1 cellular context compared by ENCODE assay signal in the genomic region with DNA sequence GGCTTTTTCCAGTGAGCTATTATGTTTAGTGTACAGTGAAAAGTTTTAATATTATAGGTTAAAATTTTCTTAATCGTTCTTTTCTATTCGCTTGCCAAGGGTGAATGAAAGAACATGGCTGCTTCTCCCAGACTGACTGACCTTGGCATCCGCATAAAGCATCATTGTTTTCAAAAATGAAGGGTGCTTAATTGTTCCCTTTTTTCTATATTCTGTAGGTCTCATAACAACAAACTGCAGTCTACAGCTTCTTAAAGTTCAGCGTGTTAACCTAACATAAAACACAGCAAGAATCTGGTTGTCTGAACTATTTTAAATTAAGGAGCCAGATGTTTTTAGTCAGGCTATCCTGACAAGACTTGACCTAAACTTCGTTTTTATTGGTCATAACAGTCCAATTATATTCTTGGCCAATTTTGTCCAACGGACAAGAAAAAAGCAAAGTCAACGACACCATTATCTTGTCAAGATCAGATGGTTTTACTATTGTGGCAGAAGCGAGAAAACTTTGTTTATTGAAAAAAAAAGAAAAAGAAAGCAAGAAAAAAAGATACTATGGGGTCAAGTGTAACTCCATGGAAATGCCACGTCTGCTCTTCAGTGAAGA.
TF ChIP-seq lines count a peak whose summit lies in the region.

No MANE protein-coding gene starts in this region.

TF ChIP-seq in GM12878, 131 proteins besides CTCF, POLR2A, EP300 and RAD21:
- no peak for TF ChIP-seq RCOR1 (conservative IDR thresholded peaks at IDR 0.05; ENCODE audit: low read depth, low read length)
- no peak for TF ChIP-seq NFXL1 (IDR thresholded peaks at IDR 0.05; ENCODE audit: borderline replicate concordance)
- TF ChIP-seq, protein P1, sequence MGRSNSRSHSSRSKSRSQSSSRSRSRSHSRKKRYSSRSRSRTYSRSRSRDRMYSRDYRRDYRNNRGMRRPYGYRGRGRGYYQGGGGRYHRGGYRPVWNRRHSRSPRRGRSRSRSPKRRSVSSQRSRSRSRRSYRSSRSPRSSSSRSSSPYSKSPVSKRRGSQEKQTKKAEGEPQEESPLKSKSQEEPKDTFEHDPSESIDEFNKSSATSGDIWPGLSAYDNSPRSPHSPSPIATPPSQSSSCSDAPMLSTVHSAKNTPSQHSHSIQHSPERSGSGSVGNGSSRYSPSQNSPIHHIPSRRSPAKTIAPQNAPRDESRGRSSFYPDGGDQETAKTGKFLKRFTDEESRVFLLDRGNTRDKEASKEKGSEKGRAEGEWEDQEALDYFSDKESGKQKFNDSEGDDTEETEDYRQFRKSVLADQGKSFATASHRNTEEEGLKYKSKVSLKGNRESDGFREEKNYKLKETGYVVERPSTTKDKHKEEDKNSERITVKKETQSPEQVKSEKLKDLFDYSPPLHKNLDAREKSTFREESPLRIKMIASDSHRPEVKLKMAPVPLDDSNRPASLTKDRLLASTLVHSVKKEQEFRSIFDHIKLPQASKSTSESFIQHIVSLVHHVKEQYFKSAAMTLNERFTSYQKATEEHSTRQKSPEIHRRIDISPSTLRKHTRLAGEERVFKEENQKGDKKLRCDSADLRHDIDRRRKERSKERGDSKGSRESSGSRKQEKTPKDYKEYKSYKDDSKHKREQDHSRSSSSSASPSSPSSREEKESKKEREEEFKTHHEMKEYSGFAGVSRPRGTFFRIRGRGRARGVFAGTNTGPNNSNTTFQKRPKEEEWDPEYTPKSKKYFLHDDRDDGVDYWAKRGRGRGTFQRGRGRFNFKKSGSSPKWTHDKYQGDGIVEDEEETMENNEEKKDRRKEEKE (IDR thresholded peaks at IDR 0.05) = no peak
- no peak for TF ChIP-seq KLF5 (IDR thresholded peaks at IDR 0.05; ENCODE audit: partially characterized antibody)
- TF ChIP-seq, protein P2, sequence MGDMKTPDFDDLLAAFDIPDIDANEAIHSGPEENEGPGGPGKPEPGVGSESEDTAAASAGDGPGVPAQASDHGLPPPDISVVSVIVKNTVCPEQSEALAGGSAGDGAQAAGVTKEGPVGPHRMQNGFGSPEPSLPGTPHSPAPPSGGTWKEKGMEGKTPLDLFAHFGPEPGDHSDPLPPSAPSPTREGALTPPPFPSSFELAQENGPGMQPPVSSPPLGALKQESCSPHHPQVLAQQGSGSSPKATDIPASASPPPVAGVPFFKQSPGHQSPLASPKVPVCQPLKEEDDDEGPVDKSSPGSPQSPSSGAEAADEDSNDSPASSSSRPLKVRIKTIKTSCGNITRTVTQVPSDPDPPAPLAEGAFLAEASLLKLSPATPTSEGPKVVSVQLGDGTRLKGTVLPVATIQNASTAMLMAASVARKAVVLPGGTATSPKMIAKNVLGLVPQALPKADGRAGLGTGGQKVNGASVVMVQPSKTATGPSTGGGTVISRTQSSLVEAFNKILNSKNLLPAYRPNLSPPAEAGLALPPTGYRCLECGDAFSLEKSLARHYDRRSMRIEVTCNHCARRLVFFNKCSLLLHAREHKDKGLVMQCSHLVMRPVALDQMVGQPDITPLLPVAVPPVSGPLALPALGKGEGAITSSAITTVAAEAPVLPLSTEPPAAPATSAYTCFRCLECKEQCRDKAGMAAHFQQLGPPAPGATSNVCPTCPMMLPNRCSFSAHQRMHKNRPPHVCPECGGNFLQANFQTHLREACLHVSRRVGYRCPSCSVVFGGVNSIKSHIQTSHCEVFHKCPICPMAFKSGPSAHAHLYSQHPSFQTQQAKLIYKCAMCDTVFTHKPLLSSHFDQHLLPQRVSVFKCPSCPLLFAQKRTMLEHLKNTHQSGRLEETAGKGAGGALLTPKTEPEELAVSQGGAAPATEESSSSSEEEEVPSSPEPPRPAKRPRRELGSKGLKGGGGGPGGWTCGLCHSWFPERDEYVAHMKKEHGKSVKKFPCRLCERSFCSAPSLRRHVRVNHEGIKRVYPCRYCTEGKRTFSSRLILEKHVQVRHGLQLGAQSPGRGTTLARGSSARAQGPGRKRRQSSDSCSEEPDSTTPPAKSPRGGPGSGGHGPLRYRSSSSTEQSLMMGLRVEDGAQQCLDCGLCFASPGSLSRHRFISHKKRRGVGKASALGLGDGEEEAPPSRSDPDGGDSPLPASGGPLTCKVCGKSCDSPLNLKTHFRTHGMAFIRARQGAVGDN (IDR thresholded peaks at IDR 0.05) = no peak
- TF ChIP-seq NRF1 (conservative IDR thresholded peaks at IDR 0.05; ENCODE audit: low read depth, low read length) = no peak
- no peak for TF ChIP-seq POU2F2 (IDR thresholded peaks at IDR 0.05; ENCODE audit: borderline replicate concordance, low read depth, low read length)
- TF ChIP-seq TCF3 (IDR thresholded peaks at IDR 0.05; ENCODE audit: borderline replicate concordance, insufficient read depth, low read depth, low read length) = no peak
- TF ChIP-seq, protein P3, sequence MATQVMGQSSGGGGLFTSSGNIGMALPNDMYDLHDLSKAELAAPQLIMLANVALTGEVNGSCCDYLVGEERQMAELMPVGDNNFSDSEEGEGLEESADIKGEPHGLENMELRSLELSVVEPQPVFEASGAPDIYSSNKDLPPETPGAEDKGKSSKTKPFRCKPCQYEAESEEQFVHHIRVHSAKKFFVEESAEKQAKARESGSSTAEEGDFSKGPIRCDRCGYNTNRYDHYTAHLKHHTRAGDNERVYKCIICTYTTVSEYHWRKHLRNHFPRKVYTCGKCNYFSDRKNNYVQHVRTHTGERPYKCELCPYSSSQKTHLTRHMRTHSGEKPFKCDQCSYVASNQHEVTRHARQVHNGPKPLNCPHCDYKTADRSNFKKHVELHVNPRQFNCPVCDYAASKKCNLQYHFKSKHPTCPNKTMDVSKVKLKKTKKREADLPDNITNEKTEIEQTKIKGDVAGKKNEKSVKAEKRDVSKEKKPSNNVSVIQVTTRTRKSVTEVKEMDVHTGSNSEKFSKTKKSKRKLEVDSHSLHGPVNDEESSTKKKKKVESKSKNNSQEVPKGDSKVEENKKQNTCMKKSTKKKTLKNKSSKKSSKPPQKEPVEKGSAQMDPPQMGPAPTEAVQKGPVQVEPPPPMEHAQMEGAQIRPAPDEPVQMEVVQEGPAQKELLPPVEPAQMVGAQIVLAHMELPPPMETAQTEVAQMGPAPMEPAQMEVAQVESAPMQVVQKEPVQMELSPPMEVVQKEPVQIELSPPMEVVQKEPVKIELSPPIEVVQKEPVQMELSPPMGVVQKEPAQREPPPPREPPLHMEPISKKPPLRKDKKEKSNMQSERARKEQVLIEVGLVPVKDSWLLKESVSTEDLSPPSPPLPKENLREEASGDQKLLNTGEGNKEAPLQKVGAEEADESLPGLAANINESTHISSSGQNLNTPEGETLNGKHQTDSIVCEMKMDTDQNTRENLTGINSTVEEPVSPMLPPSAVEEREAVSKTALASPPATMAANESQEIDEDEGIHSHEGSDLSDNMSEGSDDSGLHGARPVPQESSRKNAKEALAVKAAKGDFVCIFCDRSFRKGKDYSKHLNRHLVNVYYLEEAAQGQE (IDR thresholded peaks at IDR 0.05; ENCODE audit: low read depth, low read length) = no peak
- no peak for TF ChIP-seq SUPT20H (IDR thresholded peaks at IDR 0.05; ENCODE audit: borderline replicate concordance, control insufficient read depth, low read depth, low read length)
- no peak for TF ChIP-seq ATF7 (IDR thresholded peaks at IDR 0.05; ENCODE audit: low read depth)
- TF ChIP-seq, protein P4, sequence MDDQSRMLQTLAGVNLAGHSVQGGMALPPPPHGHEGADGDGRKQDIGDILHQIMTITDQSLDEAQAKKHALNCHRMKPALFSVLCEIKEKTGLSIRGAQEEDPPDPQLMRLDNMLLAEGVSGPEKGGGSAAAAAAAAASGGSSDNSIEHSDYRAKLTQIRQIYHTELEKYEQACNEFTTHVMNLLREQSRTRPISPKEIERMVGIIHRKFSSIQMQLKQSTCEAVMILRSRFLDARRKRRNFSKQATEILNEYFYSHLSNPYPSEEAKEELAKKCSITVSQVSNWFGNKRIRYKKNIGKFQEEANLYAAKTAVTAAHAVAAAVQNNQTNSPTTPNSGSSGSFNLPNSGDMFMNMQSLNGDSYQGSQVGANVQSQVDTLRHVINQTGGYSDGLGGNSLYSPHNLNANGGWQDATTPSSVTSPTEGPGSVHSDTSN (IDR thresholded peaks at IDR 0.05; ENCODE audit: insufficient replicate concordance, low read depth, low read length) = no peak
- no peak for TF ChIP-seq ESRRA (IDR thresholded peaks at IDR 0.05; ENCODE audit: low read length)
- TF ChIP-seq, protein P5, sequence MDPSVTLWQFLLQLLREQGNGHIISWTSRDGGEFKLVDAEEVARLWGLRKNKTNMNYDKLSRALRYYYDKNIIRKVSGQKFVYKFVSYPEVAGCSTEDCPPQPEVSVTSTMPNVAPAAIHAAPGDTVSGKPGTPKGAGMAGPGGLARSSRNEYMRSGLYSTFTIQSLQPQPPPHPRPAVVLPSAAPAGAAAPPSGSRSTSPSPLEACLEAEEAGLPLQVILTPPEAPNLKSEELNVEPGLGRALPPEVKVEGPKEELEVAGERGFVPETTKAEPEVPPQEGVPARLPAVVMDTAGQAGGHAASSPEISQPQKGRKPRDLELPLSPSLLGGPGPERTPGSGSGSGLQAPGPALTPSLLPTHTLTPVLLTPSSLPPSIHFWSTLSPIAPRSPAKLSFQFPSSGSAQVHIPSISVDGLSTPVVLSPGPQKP (IDR thresholded peaks at IDR 0.05; ENCODE audit: low read depth, low read length) = no peak
- no peak for TF ChIP-seq SMC3 (IDR thresholded peaks at IDR 0.05; ENCODE audit: borderline replicate concordance, low read length)
- no peak for TF ChIP-seq DPF2 (IDR thresholded peaks at IDR 0.05)
